ENCODE assay signal across 10 cellular contexts in the genomic region with DNA sequence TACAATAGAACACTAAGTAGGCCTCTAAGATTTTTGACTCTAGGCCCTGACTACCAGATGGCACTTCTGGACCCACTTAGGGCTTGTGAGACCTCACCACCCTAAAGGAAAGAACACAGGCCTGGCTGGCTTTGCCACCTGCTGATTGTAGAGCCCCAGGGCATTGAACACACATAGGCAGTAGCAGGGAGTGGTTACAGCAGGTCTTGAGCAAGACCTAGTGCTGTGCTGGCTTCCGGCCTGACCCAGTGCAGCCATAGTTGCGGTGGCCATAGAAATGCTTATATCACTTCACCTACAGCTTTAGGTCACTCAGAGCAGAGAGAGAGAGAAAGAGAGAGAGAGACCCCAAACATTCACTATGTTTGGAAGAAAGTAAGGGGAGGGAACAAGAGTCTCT.
"Had no signal": no experiment of that assay in that cellular context is flagged by ENCODE, and none has a peak within 500 bp of the region (broad histone marks: within the 10 kb centered on the region; RNA-seq: fewer than 3 reads in every experiment).

No MANE protein-coding gene starts in this region.

- H3K27ac Mint-ChIP-seq: HFFc6 had no signal

- FAIRE-seq: HTR-8/SVneo, K562 had no signal

- H3K4me1 ChIP-seq: HAP-1 had no signal

- H3K27ac ChIP-seq: GM23248, HL-60 had no signal

- H3K4me3 Mint-ChIP-seq: HFFc6 had no signal

- H3K4me3 ChIP-seq: GM23248, HAP-1, K562 had no signal

- H3K36me3 ChIP-seq: HAP-1 had no signal

- H3K9me3 ChIP-seq: HAP-1 had no signal

- ATAC-seq: HCT116, K562 had no signal

- H3K9ac ChIP-seq: GM23248 had no signal

- DNase-seq: GM23248, GOT3, H7, HFFc6, IMR-90 had no signal
